30 cellular contexts compared by ENCODE assay signal in the genomic region with DNA sequence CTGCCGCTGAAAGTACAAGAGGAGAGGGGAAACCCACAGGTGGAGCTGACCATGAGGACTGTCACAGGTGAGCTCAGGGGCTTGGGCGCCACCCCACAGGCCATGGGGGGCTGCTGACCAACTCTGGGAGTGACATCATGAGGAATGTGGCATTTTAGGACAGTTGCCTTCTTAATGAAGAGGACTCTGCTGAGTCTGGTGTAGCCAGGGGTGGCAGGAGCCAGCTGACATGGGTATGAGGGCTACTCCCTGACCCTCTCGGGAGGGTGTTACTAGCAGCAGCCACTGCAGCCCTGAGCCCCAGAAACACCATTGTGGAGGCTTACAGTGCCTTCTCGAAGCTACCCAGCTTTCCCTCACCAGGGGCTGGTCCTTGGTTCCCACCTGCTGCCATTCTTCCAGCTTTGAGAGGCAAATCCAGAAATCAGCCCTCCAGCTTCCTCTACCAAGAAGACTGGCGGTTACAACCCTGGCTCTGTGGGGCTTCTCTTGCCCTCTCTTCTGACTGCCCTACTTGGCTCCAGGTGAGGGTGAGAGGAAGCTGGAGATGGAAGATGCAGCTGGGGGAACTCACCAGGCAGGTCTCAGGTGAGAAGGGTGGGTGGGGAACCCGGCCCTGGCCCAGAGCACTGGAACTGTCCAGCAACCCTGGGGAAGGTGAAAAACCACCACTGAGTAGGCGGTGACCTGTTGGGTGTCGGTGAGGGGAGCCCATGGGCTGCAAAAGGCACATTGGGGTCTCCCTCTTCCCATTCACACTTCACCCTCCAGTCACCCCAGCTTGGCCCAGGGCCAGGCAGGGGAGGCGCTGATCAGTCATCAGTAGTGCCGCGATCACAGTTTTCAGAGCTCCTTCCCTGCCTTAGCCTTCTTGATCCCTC.
DNase-seq lines count a peak whose midpoint lies in the region; ATAC-seq and TF ChIP-seq lines count a peak whose summit lies in the region.
"Had no signal": no experiment of that assay in that cellular context is flagged by ENCODE, and none has a peak within 500 bp of the region (broad histone marks: within the 10 kb centered on the region; RNA-seq: fewer than 3 reads in every experiment).

No MANE protein-coding gene starts in this region.

- no peak for TF ChIP-seq POLR2A in tibial nerve (IDR thresholded peaks at IDR 0.05)

- POLR2A ChIA-PET in CD8-positive, alpha-beta T cell (lab: Charles Lee): interaction anchor here (1.1 kb wide), 1 partner anchor 17 kb away, joined by 3 read pairs; no protein-coding TSS in a partner anchor

- peaks cover 2% of the 10 kb centered on the region for H3K27me3 Mint-ChIP-seq in endodermal cell (ENCODE audit: insufficient read depth)
- H3K27me3 Mint-ChIP-seq in CD8-positive, alpha-beta T cell (ENCODE audit: low read depth): peaks cover 12% of the 10 kb centered on the region
- H3K27me3 Mint-ChIP-seq in nephron progenitor cell (ENCODE audit: low read depth, poor library complexity): peaks cover 28% of the 10 kb centered on the region

- H3K36me3 ChIP-seq in endodermal cell (ENCODE audit: control insufficient read depth, insufficient read depth, low read length) (no peaks in the 10 kb centered on the region), tibial nerve (no peaks in the 10 kb centered on the region)
- no peaks in the 10 kb centered on the region for H3K36me3 ChIP-seq in CD8-positive, alpha-beta T cell (ENCODE audit: insufficient read depth, low read length)
- H3K36me3 ChIP-seq: ovary, SJSA1 had no signal

- H3K4me3 Mint-ChIP-seq in endodermal cell (no peak overlapping the region), nephron progenitor cell (no peak overlapping the region)
- H3K4me3 Mint-ChIP-seq in CD8-positive, alpha-beta T cell: no peak overlapping the region
- H3K4me3 Mint-ChIP-seq: activated CD4-positive, alpha-beta memory T cell treated with anti-CD3 and anti-CD28 coated beads for 36 hours; activated naive CD4-positive, alpha-beta T cell treated with anti-CD3 and anti-CD28 coated beads, Interleukin-2, amount 50 U/mL, for 24 hours; CD4-positive, alpha-beta T cell; natural killer cell treated with Interleukin-12 subunit alpha and Interleukin-12 subunit beta and Interleukin-15 and Interleukin-18, amount 100 ng/mL, for 72 hours; stimulated activated effector memory CD8-positive, alpha-beta T cell treated with anti-CD3 and anti-CD28 coated beads, Interleukin-12 subunit alpha, Interleukin-12 subunit beta, amount 100 ng/mL, for 72 hours; T-helper 1 cell treated with Interleukin-12 subunit alpha and Interleukin-12 subunit beta and Interleukin-4 antibody, amounts not matched to agents 30 μg/mL and 1 μg/mL, for 36 hours had no signal

- H3K4me1 Mint-ChIP-seq in endodermal cell: peaks cover 10% of the 10 kb centered on the region
- H3K4me1 Mint-ChIP-seq in CD8-positive, alpha-beta T cell (ENCODE audit: low read depth): no peaks in the 10 kb centered on the region
- peaks cover 5% of the 10 kb centered on the region for H3K4me1 Mint-ChIP-seq in nephron progenitor cell
- H3K4me1 Mint-ChIP-seq: activated naive CD4-positive, alpha-beta T cell treated with anti-CD3 and anti-CD28 coated beads, Interleukin-2, amount 50 U/mL, for 24 hours; stimulated activated effector memory CD8-positive, alpha-beta T cell treated with anti-CD3 and anti-CD28 coated beads, Interleukin-12 subunit alpha, Interleukin-12 subunit beta, amount 100 ng/mL, for 72 hours had no signal

- no peaks in the 10 kb centered on the region for H3K4me1 ChIP-seq in endodermal cell (ENCODE audit: control insufficient read depth, insufficient read depth, low read length)
- H3K4me1 ChIP-seq in tibial nerve: peaks cover 0 to 50% (median 23%) of the 10 kb centered on the region in 4 donors
- no peaks in the 10 kb centered on the region for H3K4me1 ChIP-seq in CD8-positive, alpha-beta T cell (ENCODE audit: insufficient read depth, low read length)

- no peak for TF ChIP-seq EP300 in tibial nerve (IDR thresholded peaks at IDR 0.05)

- TF ChIP-seq CTCF in endodermal cell (conservative IDR thresholded peaks at IDR 0.05) (no peak), tibial nerve (IDR thresholded peaks at IDR 0.05) (no peak), nephron progenitor cell (IDR thresholded peaks at IDR 0.05) (no peak)
- TF ChIP-seq CTCF in CD8-positive, alpha-beta T cell (IDR thresholded peaks at IDR 0.05): no peak

- DNase-seq in cardiac septum (ENCODE audit: low spot score): peak; percentile 68
- DNase-seq in Right ventricle myocardium superior: no peak
- DNase-seq in endodermal cell: peak; percentile 39
- DNase-seq in mesenteric fat pad (ENCODE audit: low spot score): peak; percentile 81
- no peak for DNase-seq in tibial nerve (ENCODE audit: low spot score in 2 of 2)
- no peak for DNase-seq in CD8-positive, alpha-beta T cell
- DNase-seq in nephron progenitor cell: no peak
- DNase-seq: activated CD4-positive, alpha-beta memory T cell treated with anti-CD3 and anti-CD28 coated beads for 36 hours; activated CD8-positive, alpha-beta memory T cell treated with anti-CD3 and anti-CD28 coated beads, Interleukin-2, amount 50 U/mL, for 48 hours; AML-193; CD4-positive, alpha-beta T cell; EL; GOT3; mucosa of descending colon; NCI-H1105; NCI-H1930; NCI-H69; ovary; stimulated activated CD4-positive, alpha-beta T cell treated with anti-CD3 and anti-CD28 coated beads, Interleukin-4, amount 100 ng/mL, for 24 hours; substantia nigra had no signal

- H3K27ac Mint-ChIP-seq in endodermal cell: no peak overlapping the region
- no peak overlapping the region for H3K27ac Mint-ChIP-seq in CD8-positive, alpha-beta T cell
- H3K27ac Mint-ChIP-seq in nephron progenitor cell: no peak overlapping the region
- H3K27ac Mint-ChIP-seq: activated CD4-positive, alpha-beta memory T cell treated with anti-CD3 and anti-CD28 coated beads for 36 hours; activated naive CD4-positive, alpha-beta T cell treated with anti-CD3 and anti-CD28 coated beads, Interleukin-2, amount 50 U/mL, for 24 hours; CD4-positive, alpha-beta T cell; natural killer cell treated with Interleukin-12 subunit alpha and Interleukin-12 subunit beta and Interleukin-15 and Interleukin-18, amount 100 ng/mL, for 72 hours; stimulated activated effector memory CD8-positive, alpha-beta T cell treated with anti-CD3 and anti-CD28 coated beads, Interleukin-12 subunit alpha, Interleukin-12 subunit beta, amount 100 ng/mL, for 72 hours; T-helper 1 cell treated with Interleukin-12 subunit alpha and Interleukin-12 subunit beta and Interleukin-4 antibody, amounts not matched to agents 30 μg/mL and 1 μg/mL, for 36 hours had no signal

- WGBS in endodermal cell (ENCODE audit: insufficient coverage in 1 of 2, insufficient read length in 1 of 2), 2 experiments: 88 to 89% methylated on average over 4 to 11 of the region's 11 CpGs
- WGBS in tibial nerve, 2 donors: 92 to 98% methylated on average over 11 of the region's 11 CpGs

- CTCF ChIA-PET in CD8-positive, alpha-beta T cell (lab: Charles Lee): no interaction called here

- intact Hi-C loops in cardiac septum (cut with DNase I): no loop called here
- intact Hi-C loops in Right ventricle myocardium superior (cut with DNase I): no loop called here
- intact Hi-C loops in CD8-positive, alpha-beta T cell (cut with DNase I, micrococcal nuclease): no loop called here

- H3K27ac ChIP-seq in endodermal cell (ENCODE audit: low read depth, low read length) (no peak overlapping the region), tibial nerve (peak overlapping the region in 3 of 4 donors; percentile 20 to 73 (median 66))
- H3K27ac ChIP-seq in CD8-positive, alpha-beta T cell (ENCODE audit: low read depth, low read length): no peak overlapping the region
- H3K27ac ChIP-seq: SJSA1 had no signal

- H3K4me3 ChIP-seq in endodermal cell (ENCODE audit: low read length) (no peak overlapping the region), tibial nerve (no peak overlapping the region)
- no peak overlapping the region for H3K4me3 ChIP-seq in CD8-positive, alpha-beta T cell (ENCODE audit: low read depth, low read length)
- H3K4me3 ChIP-seq: GM12878, lung, mucosa of descending colon, ovary, SJSA1 had no signal

- H3K27me3 ChIP-seq in endodermal cell (ENCODE audit: control insufficient read depth, insufficient read depth, low read length, poor library complexity, severe bottlenecking) (no peaks in the 10 kb centered on the region), tibial nerve (no peaks in the 10 kb centered on the region)
- H3K27me3 ChIP-seq in CD8-positive, alpha-beta T cell (ENCODE audit: insufficient read depth, low read length): no peaks in the 10 kb centered on the region
- H3K27me3 ChIP-seq: ovary, SJSA1 had no signal

- ATAC-seq in Right ventricle myocardium superior (ENCODE audit: poor library complexity): no peak
- ATAC-seq in CD8-positive, alpha-beta T cell: no peak
- no peak for ATAC-seq in HG02973 (IDR thresholded peaks at IDR 0.05; ENCODE audit: unreplicated experiment)
- ATAC-seq: esophagus mucosa; GM12878; Panc1; stimulated activated effector memory CD8-positive, alpha-beta T cell treated with anti-CD3 and anti-CD28 coated beads, Interleukin-12 subunit alpha, Interleukin-12 subunit beta, amount 100 ng/mL, for 72 hours had no signal

- no peaks in the 10 kb centered on the region for H3K9me3 Mint-ChIP-seq in endodermal cell
- no peaks in the 10 kb centered on the region for H3K9me3 Mint-ChIP-seq in CD8-positive, alpha-beta T cell
- no peaks in the 10 kb centered on the region for H3K9me3 Mint-ChIP-seq in nephron progenitor cell
- H3K9me3 Mint-ChIP-seq: activated CD4-positive, alpha-beta memory T cell treated with anti-CD3 and anti-CD28 coated beads for 36 hours; activated naive CD4-positive, alpha-beta T cell treated with anti-CD3 and anti-CD28 coated beads, Interleukin-2, amount 50 U/mL, for 24 hours; CD4-positive, alpha-beta T cell; natural killer cell treated with Interleukin-12 subunit alpha and Interleukin-12 subunit beta and Interleukin-15 and Interleukin-18, amount 100 ng/mL, for 72 hours; stimulated activated effector memory CD8-positive, alpha-beta T cell treated with anti-CD3 and anti-CD28 coated beads, Interleukin-12 subunit alpha, Interleukin-12 subunit beta, amount 100 ng/mL, for 72 hours; T-helper 1 cell treated with Interleukin-12 subunit alpha and Interleukin-12 subunit beta and Interleukin-4 antibody, amounts not matched to agents 30 μg/mL and 1 μg/mL, for 36 hours had no signal

- H3K9me3 ChIP-seq in endodermal cell (ENCODE audit: control insufficient read depth, low read length): no peaks in the 10 kb centered on the region
- H3K9me3 ChIP-seq in tibial nerve: no peaks in the 10 kb centered on the region
- no peaks in the 10 kb centered on the region for H3K9me3 ChIP-seq in CD8-positive, alpha-beta T cell (ENCODE audit: low read length)
- H3K9me3 ChIP-seq: mucosa of descending colon, ovary, SJSA1 had no signal

- H3K9ac ChIP-seq in endodermal cell (ENCODE audit: extremely low read depth, low read length, poor library complexity, severe bottlenecking): no peak overlapping the region

- no peaks in the 10 kb centered on the region for H3K36me3 Mint-ChIP-seq in endodermal cell (ENCODE audit: low read depth)
- no peaks in the 10 kb centered on the region for H3K36me3 Mint-ChIP-seq in CD8-positive, alpha-beta T cell
- no peaks in the 10 kb centered on the region for H3K36me3 Mint-ChIP-seq in nephron progenitor cell (ENCODE audit: low read depth)
- H3K36me3 Mint-ChIP-seq: activated CD4-positive, alpha-beta memory T cell treated with anti-CD3 and anti-CD28 coated beads for 36 hours; activated naive CD4-positive, alpha-beta T cell treated with anti-CD3 and anti-CD28 coated beads, Interleukin-2, amount 50 U/mL, for 24 hours; natural killer cell treated with Interleukin-12 subunit alpha and Interleukin-12 subunit beta and Interleukin-15 and Interleukin-18, amount 100 ng/mL, for 72 hours; stimulated activated effector memory CD8-positive, alpha-beta T cell treated with anti-CD3 and anti-CD28 coated beads, Interleukin-12 subunit alpha, Interleukin-12 subunit beta, amount 100 ng/mL, for 72 hours had no signal

Comparison
In these comparisons a context has a peak if more than half of its experiments do, and no peak if none do; other contexts are left out.
1. DNase-seq: peak in cardiac septum (single experiment), endodermal cell (single experiment) and mesenteric fat pad (single experiment); none in Right ventricle myocardium superior (single experiment), tibial nerve (0 of 2), CD8-positive, alpha-beta T cell (0 of 7) and nephron progenitor cell (single experiment).
2. H3K27ac ChIP-seq: peak in tibial nerve (3 of 4); none in endodermal cell (single experiment) and CD8-positive, alpha-beta T cell (single experiment).